Comparison of ENCODE assay signal across 10 cellular contexts in genomic region chr1:19405761-19406481, GRCh38.
DNase-seq lines count a peak whose midpoint lies in the region; ATAC-seq and TF ChIP-seq lines count a peak whose summit lies in the region.
"Had no signal": no experiment of that assay in that cellular context is flagged by ENCODE, and none has a peak within 500 bp of the region (broad histone marks: within the 10 kb centered on the region; RNA-seq: fewer than 3 reads in every experiment).

No MANE protein-coding gene starts in this region.

- no peaks in the 10 kb centered on the region for H3K27me3 ChIP-seq in endodermal cell (ENCODE audit: control insufficient read depth, insufficient read depth, low read length, poor library complexity, severe bottlenecking)

- WGBS in endodermal cell (ENCODE audit: insufficient coverage in 1 of 2, insufficient read length in 1 of 2), 2 experiments: 65 to 83% methylated on average over 17 to 22 of the region's 22 CpGs

- no peak overlapping the region for H3K27ac Mint-ChIP-seq in endodermal cell
- H3K27ac Mint-ChIP-seq: activated CD8-positive, alpha-beta memory T cell treated with anti-CD3 and anti-CD28 coated beads, Interleukin-2, amount 10 ng/mL, durations not matched to agents 7 days and 5 days had no signal

- H3K27ac ChIP-seq in endodermal cell (ENCODE audit: low read depth, low read length): peak overlapping the region; percentile 88

- H3K9me3 Mint-ChIP-seq in endodermal cell: no peaks in the 10 kb centered on the region
- H3K9me3 Mint-ChIP-seq: IgD-negative memory B cell had no signal

- ATAC-seq in GM18858 (IDR thresholded peaks at IDR 0.05; ENCODE audit: unreplicated experiment): no peak
- no peak for ATAC-seq in HG02759 (IDR thresholded peaks at IDR 0.05; ENCODE audit: unreplicated experiment)
- ATAC-seq: activated CD8-positive, alpha-beta memory T cell treated with anti-CD3 and anti-CD28 coated beads, Interleukin-2, amount 10 ng/mL, durations not matched to agents 7 days and 5 days had no signal

- H3K4me1 Mint-ChIP-seq in endodermal cell: peaks cover 32% of the 10 kb centered on the region

- H3K9me3 ChIP-seq in endodermal cell (ENCODE audit: control insufficient read depth, low read length): no peaks in the 10 kb centered on the region

- H3K36me3 Mint-ChIP-seq in endodermal cell (ENCODE audit: low read depth): peaks cover 14% of the 10 kb centered on the region
- H3K36me3 Mint-ChIP-seq: IgD-negative memory B cell had no signal

- H3K4me3 Mint-ChIP-seq in endodermal cell: no peak overlapping the region
- H3K4me3 Mint-ChIP-seq: activated CD8-positive, alpha-beta memory T cell treated with anti-CD3 and anti-CD28 coated beads, Interleukin-2, amount 10 ng/mL, durations not matched to agents 7 days and 5 days had no signal

- TF ChIP-seq CTCF in endodermal cell (conservative IDR thresholded peaks at IDR 0.05): no peak
- no peak for TF ChIP-seq CTCF in retinal pigment epithelial cell (conservative IDR thresholded peaks at IDR 0.05; ENCODE audit: low read depth, low read length)

- no peaks in the 10 kb centered on the region for H3K27me3 Mint-ChIP-seq in endodermal cell (ENCODE audit: insufficient read depth)
- H3K27me3 Mint-ChIP-seq: activated CD8-positive, alpha-beta memory T cell treated with anti-CD3 and anti-CD28 coated beads, Interleukin-2, amount 10 ng/mL, durations not matched to agents 7 days and 5 days; IgD-negative memory B cell had no signal

- H3K36me3 ChIP-seq in endodermal cell (ENCODE audit: control insufficient read depth, insufficient read depth, low read length): peaks cover 38% of the 10 kb centered on the region

- peak; percentile 29 for DNase-seq in ELF-1 (ENCODE audit: low read depth, low spot score)
- DNase-seq in NCI-H510A treated with DMSO at 0.1 percent for 48 hours (lab: John Stamatoyannopoulos, UW): peak; percentile 95
- DNase-seq in endodermal cell: no peak
- DNase-seq in retinal pigment epithelial cell (ENCODE audit: low read depth): peak; percentile 66
- DNase-seq in activated CD8-positive, alpha-beta memory T cell treated with anti-CD3 and anti-CD28 coated beads, Interleukin-2, amount 50 U/mL, for 4 hours: no peak
- DNase-seq in COR-L47 (lab: John Stamatoyannopoulos, UW): no peak
- DNase-seq: activated CD8-positive, alpha-beta memory T cell treated with anti-CD3 and anti-CD28 coated beads, Interleukin-2, amount 10 ng/mL, durations not matched to agents 7 days and 5 days had no signal

- H3K9ac ChIP-seq in endodermal cell (ENCODE audit: extremely low read depth, low read length, poor library complexity, severe bottlenecking): no peak overlapping the region

- H3K4me1 ChIP-seq in endodermal cell (ENCODE audit: control insufficient read depth, insufficient read depth, low read length): peaks cover 14% of the 10 kb centered on the region

- H3K4me3 ChIP-seq in endodermal cell (ENCODE audit: low read length) (no peak overlapping the region), retinal pigment epithelial cell (ENCODE audit: low read length) (no peak overlapping the region)

Comparison
In these comparisons a context has a peak if more than half of its experiments do, and no peak if none do; other contexts are left out.
1. DNase-seq: peak in ELF-1 (single experiment), NCI-H510A treated with DMSO at 0.1 percent for 48 hours (single experiment) and retinal pigment epithelial cell (single experiment); none in endodermal cell (single experiment), activated CD8-positive, alpha-beta memory T cell treated with anti-CD3 and anti-CD28 coated beads, Interleukin-2, amount 50 U/mL, for 4 hours (single experiment) and COR-L47 (single experiment).